1 cellular context compared by ENCODE assay signal in genomic region chr15:37083610-37084009, GRCh38.
TF ChIP-seq lines count a peak whose summit lies in the region.

No MANE protein-coding gene starts in this region.

TF ChIP-seq in WTC11, 78 proteins besides CTCF, POLR2A, EP300 and RAD21 (continued from another document):
- no peak for TF ChIP-seq ZNF219 (CRISPR knock-in tag; IDR thresholded peaks at IDR 0.05; ENCODE audit: borderline replicate concordance)
- no peak for TF ChIP-seq NR3C1 (CRISPR knock-in tag; conservative IDR thresholded peaks at IDR 0.05; ENCODE audit: low read depth)
